In genomic region chr18:51082571-51083264, GRCh38 we compare ENCODE assay signal across 9 cellular contexts. TPM values are rescaled to one million over a fixed set of nuclear protein-coding genes. Genes with fewer than 3 reads are reported as not detected.
A peak's percentile ranks its signal among the peaks of the same experiment; 100 is the strongest.
DNase-seq lines count a peak whose midpoint lies in the region; ATAC-seq and TF ChIP-seq lines count a peak whose summit lies in the region.
"Had no signal": no experiment of that assay in that cellular context is flagged by ENCODE, and none has a peak within 500 bp of the region (broad histone marks: within the 10 kb centered on the region; RNA-seq: fewer than 3 reads in every experiment).

No MANE protein-coding gene starts in this region.

- H3K4me3 ChIP-seq in ACC112 (ENCODE audit: low read depth, low read length) = no peak overlapping the region
- no peak overlapping the region for H3K4me3 ChIP-seq in cardiac fibroblast (replicated peaks in 1 of 2; ENCODE audit: low read depth in 2 of 2, low read length in 2 of 2)
- H3K4me3 ChIP-seq in upper lobe of left lung = no peak overlapping the region

- peak; percentile 14 to 15 for DNase-seq in cardiac fibroblast (ENCODE audit: low read depth in 2 of 2)
- no peak for DNase-seq in activated effector memory CD4-positive, alpha-beta T cell treated with Interleukin-2 at 50 U/mL for 16 hours
- DNase-seq in NCI-H82 (lab: John Stamatoyannopoulos, UW) = no peak
- no peak for DNase-seq in NCI-H69 (lab: John Stamatoyannopoulos, UW)
- DNase-seq in upper lobe of left lung = no peak

- TF ChIP-seq POLR2A in upper lobe of left lung (IDR thresholded peaks at IDR 0.05) = no peak

- TF ChIP-seq EP300 in upper lobe of left lung (IDR thresholded peaks at IDR 0.05) = no peak

- WGBS in upper lobe of left lung, 2 donors = 40 to 45% methylated on average over 2 of the region's 2 CpGs

- H3K79me2 ChIP-seq in ACC112 (ENCODE audit: control insufficient read depth, insufficient read depth, low read length, unreplicated experiment) = peaks cover 2% of the 10 kb centered on the region

- ATAC-seq in GM19043 (IDR thresholded peaks at IDR 0.05; ENCODE audit: low read depth, unreplicated experiment) = peak; percentile 67
- peak; percentile 83 for ATAC-seq in HG03175 (IDR thresholded peaks at IDR 0.05; ENCODE audit: unreplicated experiment)
- no peak for ATAC-seq in upper lobe of left lung (ENCODE audit: low FRiP score in 2 of 2)
- ATAC-seq: SK-N-SH treated with all-trans-retinoic acid at 6 μM for 48 hours had no signal

- H3K27ac ChIP-seq in ACC112 (ENCODE audit: low read depth, low read length) = peak overlapping the region; percentile 52
- no peak overlapping the region for H3K27ac ChIP-seq in upper lobe of left lung

- TF ChIP-seq CTCF in cardiac fibroblast (IDR thresholded peaks at IDR 0.05; ENCODE audit: low read depth, low read length) = no peak
- TF ChIP-seq CTCF in upper lobe of left lung (IDR thresholded peaks at IDR 0.05) = no peak

- H3K4me1 ChIP-seq in ACC112 (ENCODE audit: control insufficient read depth, insufficient read depth, low read length, unreplicated experiment) (peaks cover 14% of the 10 kb centered on the region), upper lobe of left lung (peaks cover 0 to 5% (median 2%) of the 10 kb centered on the region in 4 donors)

- H3K36me3 ChIP-seq in ACC112 (ENCODE audit: insufficient read depth, low read length) (peaks cover 80% of the 10 kb centered on the region), upper lobe of left lung (peaks cover 17 to 63% (median 37%) of the 10 kb centered on the region in 4 donors)

- H2AFZ ChIP-seq in ACC112 (ENCODE audit: low read length, unreplicated experiment) = no peak overlapping the region

- H3K9me3 ChIP-seq in upper lobe of left lung = no peaks in the 10 kb centered on the region

- no peaks in the 10 kb centered on the region for H3K27me3 ChIP-seq in ACC112 (ENCODE audit: insufficient read depth, low read length)
- H3K27me3 ChIP-seq in upper lobe of left lung = no peaks in the 10 kb centered on the region

RNA-seq across cellular contexts. Expression of gene SMAD4, which starts 52.7 kb away (rescaled TPM):
- 100 to 1,000 TPM in 4 of 6 donors, 10 to 100 TPM in 2; 94.7 to 140 (median 107) TPM for total RNA-seq in upper lobe of left lung

Comparison
In these comparisons a context has a peak if more than half of its experiments do, and no peak if none do; other contexts are left out.
1. ATAC-seq: peak in GM19043 (single experiment) and HG03175 (single experiment); none in upper lobe of left lung (0 of 2).
2. DNase-seq: peak in cardiac fibroblast (2 of 2); none in activated effector memory CD4-positive, alpha-beta T cell treated with Interleukin-2 at 50 U/mL for 16 hours (single experiment), NCI-H82 (single experiment), NCI-H69 (single experiment) and upper lobe of left lung (0 of 2).